Comparison of ENCODE assay signal across 10 cellular contexts in genomic region chr15:88401972-88402656, GRCh38.
DNase-seq lines count a peak whose midpoint lies in the region; ATAC-seq and TF ChIP-seq lines count a peak whose summit lies in the region.
"Had no signal": no experiment of that assay in that cellular context is flagged by ENCODE, and none has a peak within 500 bp of the region (broad histone marks: within the 10 kb centered on the region; RNA-seq: fewer than 3 reads in every experiment).

No MANE protein-coding gene starts in this region.

- H3K27me3 Mint-ChIP-seq in activated B cell treated with CpG ODN at 0.5 μM for 24 hours: no peaks in the 10 kb centered on the region
- peaks cover 49% of the 10 kb centered on the region for H3K27me3 Mint-ChIP-seq in type B pancreatic cell

- WGBS in body of pancreas, 2 donors: 34 to 41% methylated on average over 10 of the region's 10 CpGs

- TF ChIP-seq POLR2A in body of pancreas (IDR thresholded peaks at IDR 0.05): no peak

- H3K4me3 Mint-ChIP-seq in activated B cell treated with CpG ODN at 0.5 μM for 24 hours: peak overlapping the region; percentile 21
- no peak overlapping the region for H3K4me3 Mint-ChIP-seq in type B pancreatic cell

- H3K9me3 Mint-ChIP-seq in activated B cell treated with CpG ODN at 0.5 μM for 24 hours (no peaks in the 10 kb centered on the region), type B pancreatic cell (no peaks in the 10 kb centered on the region)

- H3K4me1 Mint-ChIP-seq in activated B cell treated with CpG ODN at 0.5 μM for 24 hours (peaks cover 28% of the 10 kb centered on the region), type B pancreatic cell (ENCODE audit: unreplicated experiment) (no peaks in the 10 kb centered on the region)

- no peaks in the 10 kb centered on the region for H3K9me3 ChIP-seq in BE2C
- H3K9me3 ChIP-seq in body of pancreas: no peaks in the 10 kb centered on the region

- no peaks in the 10 kb centered on the region for H3K27me3 ChIP-seq in BE2C
- H3K27me3 ChIP-seq in body of pancreas: peaks cover 0 to 4% of the 10 kb centered on the region in 2 donors

- H3K27ac ChIP-seq in body of pancreas: no peak overlapping the region

- in situ Hi-C loops in KBM-7 (cut with MboI; ENCODE audit: low pct_unique_long_range_greater_than_20kb, low sequenced_read_pairs): no loop called here

- CTCF ChIA-PET in activated B cell treated with CpG ODN at 0.5 μM for 24 hours (lab: Charles Lee): no interaction called here

- H3K27ac Mint-ChIP-seq in activated B cell treated with CpG ODN at 0.5 μM for 24 hours (peak overlapping the region; percentile 33), type B pancreatic cell (no peak overlapping the region)

- H3K36me3 ChIP-seq in BE2C: no peaks in the 10 kb centered on the region
- H3K36me3 ChIP-seq in body of pancreas (replicated peaks in 1 of 2; ENCODE audit: insufficient read depth in 1 of 2, low read depth in 2 of 2): no peaks in the 10 kb centered on the region

- ATAC-seq in activated B cell treated with CpG ODN at 0.5 μM for 24 hours (ENCODE audit: low read depth) (peak; percentile 71), body of pancreas (no peak), GM18858 (IDR thresholded peaks at IDR 0.05; ENCODE audit: unreplicated experiment) (no peak)

- intact Hi-C loops in activated B cell treated with CpG ODN at 0.5 μM for 24 hours (cut with micrococcal nuclease): no loop called here
- intact Hi-C loops in body of pancreas (cut with DNase I): no loop called here

- POLR2A ChIA-PET in activated B cell treated with CpG ODN at 0.5 μM for 24 hours (lab: Charles Lee): interaction anchor here (1.5 kb wide), 1 partner anchor 65 kb away, joined by 8 read pairs; the partner anchor contains the start of genes MRPL46 and MRPS11

- H3K4me3 ChIP-seq in BE2C (ENCODE audit: low read depth, low read length): no peak overlapping the region
- H3K4me3 ChIP-seq in body of pancreas: no peak overlapping the region
- H3K4me3 ChIP-seq: lung had no signal

- peaks cover 6% of the 10 kb centered on the region; the same call in 1 of the 2 replicates for H3K4me1 ChIP-seq in BE2C
- H3K4me1 ChIP-seq in body of pancreas: no peaks in the 10 kb centered on the region

- TF ChIP-seq CTCF in BE2C (IDR thresholded peaks at IDR 0.05; ENCODE audit: low read depth, low read length): no peak
- TF ChIP-seq CTCF in activated B cell treated with CpG ODN at 0.5 μM for 24 hours (IDR thresholded peaks at IDR 0.05): no peak
- TF ChIP-seq CTCF in body of pancreas (IDR thresholded peaks at IDR 0.05): no peak
- TF ChIP-seq CTCF in type B pancreatic cell (conservative IDR thresholded peaks at IDR 0.05): no peak

- DNase-seq in BE2C: peak; percentile 75
- DNase-seq in KBM-7: peak; percentile 23
- DNase-seq in activated B cell treated with CpG ODN at 0.5 μM for 24 hours: no peak
- peak; percentile 73 for DNase-seq in islet precursor cell
- no peak for DNase-seq in body of pancreas
- no peak for DNase-seq in activated CD4-positive, CD25-positive, alpha-beta regulatory T cell treated with anti-CD3 and anti-CD28 coated beads, Interleukin-2, amount 50 U/mL, for 72 hours
- no peak for DNase-seq in type B pancreatic cell (ENCODE audit: extremely low spot score, unreplicated experiment)
- DNase-seq: NCI-H510A had no signal

- H3K36me3 Mint-ChIP-seq in activated B cell treated with CpG ODN at 0.5 μM for 24 hours (ENCODE audit: low read depth): no peaks in the 10 kb centered on the region
- no peaks in the 10 kb centered on the region for H3K36me3 Mint-ChIP-seq in type B pancreatic cell

Comparison
In these comparisons a context has a peak if more than half of its experiments do, and no peak if none do; other contexts are left out.
1. DNase-seq: peak in BE2C (single experiment), KBM-7 (single experiment) and islet precursor cell (single experiment); none in activated B cell treated with CpG ODN at 0.5 μM for 24 hours (single experiment), body of pancreas (0 of 4), activated CD4-positive, CD25-positive, alpha-beta regulatory T cell treated with anti-CD3 and anti-CD28 coated beads, Interleukin-2, amount 50 U/mL, for 72 hours (single experiment) and type B pancreatic cell (single experiment).